18 cellular contexts compared by ENCODE assay signal in genomic region chr16:58448890-58449289, GRCh38. TPM values are rescaled to one million over a fixed set of nuclear protein-coding genes. Genes with fewer than 3 reads are reported as not detected.
"Had no signal": no experiment of that assay in that cellular context is flagged by ENCODE, and none has a peak within 500 bp of the region (broad histone marks: within the 10 kb centered on the region; RNA-seq: fewer than 3 reads in every experiment).

No MANE protein-coding gene starts in this region.

- H3K9me3 ChIP-seq: colonic mucosa, gastroesophageal sphincter, neutrophil, tibial nerve had no signal

- ATAC-seq: activated CD4-positive, alpha-beta T cell treated with anti-CD3 and anti-CD28 coated beads for 36 hours; activated T-cell treated with anti-CD3 and anti-CD28 coated beads, Interleukin-2, amount 50 U/mL, for 4 hours; gastroesophageal sphincter; left ventricle myocardium superior; stimulated activated naive B cell treated with anti-CD40 and anti-IgM and Interleukin-4, amounts not matched to agents 10 μg/mL and 1 μg/mL and 100 μg/mL, for 72 hours had no signal

- H3K27me3 ChIP-seq: colonic mucosa, tibial nerve had no signal

- H3K36me3 ChIP-seq: colonic mucosa, gastroesophageal sphincter, neutrophil, tibial nerve, WERI-Rb-1 had no signal

- DNase-seq: activated CD4-positive, alpha-beta memory T cell treated with anti-CD3 and anti-CD28 coated beads, Interleukin-2, amount 10 ng/mL, durations not matched to agents 7 days and 5 days; activated CD4-positive, alpha-beta T cell treated with anti-CD3 and anti-CD28 coated beads for 36 hours; activated effector memory CD4-positive, alpha-beta T cell treated with anti-CD3 and anti-CD28 coated beads, Interleukin-2, amount 50 U/mL, for 16 hours; activated T-cell treated with anti-CD3 and anti-CD28 coated beads, Interleukin-2, amount 50 U/mL, for 4 hours; amniotic stem cell; caudate nucleus; colonic mucosa; islet precursor cell; left ventricle myocardium superior; mesenchymal stem cell; natural killer cell; stimulated activated CD4-positive, alpha-beta T cell treated with anti-CD3 and anti-CD28 coated beads, Interleukin-15, amount 100 ng/mL, for 24 hours; stimulated activated CD4-positive, alpha-beta T cell treated with anti-CD3 and anti-CD28 coated beads, Interleukin-4, amount 100 ng/mL, for 1 hour; stimulated activated naive B cell treated with anti-CD40 and anti-IgM and Interleukin-4, amounts not matched to agents 10 μg/mL and 1 μg/mL and 100 μg/mL, for 72 hours; WERI-Rb-1 had no signal

- H3K4me1 ChIP-seq: colonic mucosa, gastroesophageal sphincter, tibial nerve had no signal

- H3K4me3 ChIP-seq: colonic mucosa, gastroesophageal sphincter, tibial nerve had no signal

- H3K27ac ChIP-seq: colonic mucosa, gastroesophageal sphincter, neutrophil, tibial nerve, WERI-Rb-1 had no signal

RNA-seq across cellular contexts. Expression of gene NDRG4, which starts 51.1 kb away (rescaled TPM):
- total RNA-seq: natural killer cell had no signal
